In genomic region chr12:21879312-21879711, GRCh38 we compare ENCODE assay signal across 18 cellular contexts.
DNase-seq lines count a peak whose midpoint lies in the region; ATAC-seq, FAIRE-seq and TF ChIP-seq lines count a peak whose summit lies in the region.
"Had no signal": no experiment of that assay in that cellular context is flagged by ENCODE, and none has a peak within 500 bp of the region (broad histone marks: within the 10 kb centered on the region; RNA-seq: fewer than 3 reads in every experiment).

No MANE protein-coding gene starts in this region.

- WGBS in IMR-90 (ENCODE audit: extremely low coverage in 2 of 2, insufficient read length in 1 of 2), 2 experiments: no CpG with 5 or more reads among the region's 1 CpG
- WGBS in HepG2 (ENCODE audit: low lambda C conversion rate): 0% methylated on average over 1 of the region's 1 CpG

- BruUV-seq in IMR-90 (replicated peaks; lab: Mats Ljungman, UMichigan) (no TSS peak), HepG2 (replicated peaks; lab: Mats Ljungman, UMichigan) (no TSS peak)

- no peak overlapping the region for H4K5ac ChIP-seq in IMR-90 (ENCODE audit: low read depth, low read length)

- no peaks in the 10 kb centered on the region for H4K20me1 ChIP-seq in IMR-90 (ENCODE audit: insufficient read depth, low read length)
- H4K20me1 ChIP-seq in HepG2 (ENCODE audit: insufficient read depth, low read length): no peaks in the 10 kb centered on the region

- H3K79me1 ChIP-seq in IMR-90 (ENCODE audit: low read depth in 1 of 2, low read length in 2 of 2): no peaks in the 10 kb centered on the region

- no peak for ATAC-seq in IMR-90 (ENCODE audit: low read depth)
- no peak for ATAC-seq in HepG2
- ATAC-seq in natural killer cell treated with Interleukin-12 subunit alpha and Interleukin-12 subunit beta and Interleukin-15 and Interleukin-18, amount 100 ng/mL, for 72 hours: no peak
- no peak for ATAC-seq in GM21576 (IDR thresholded peaks at IDR 0.05; ENCODE audit: unreplicated experiment)
- ATAC-seq: HCT116 had no signal

- H3K27me3 ChIP-seq in IMR-90 (ENCODE audit: control insufficient read depth, insufficient read depth, low read length) (no peaks in the 10 kb centered on the region), HepG2 (ENCODE audit: control insufficient read depth in 1 of 2, insufficient read depth in 2 of 2, low read length in 2 of 2) (no peaks in the 10 kb centered on the region)

- H2BK20ac ChIP-seq in IMR-90 (ENCODE audit: low read depth, low read length): no peak overlapping the region

- H3K4me3 Mint-ChIP-seq in natural killer cell treated with Interleukin-12 subunit alpha and Interleukin-12 subunit beta and Interleukin-15 and Interleukin-18, amount 100 ng/mL, for 72 hours: no peak overlapping the region
- H3K4me3 Mint-ChIP-seq: B cell; CD4-positive, alpha-beta memory T cell had no signal

- no peaks in the 10 kb centered on the region for H3K79me2 ChIP-seq in HepG2 (ENCODE audit: insufficient read depth, low read length)

- TF ChIP-seq CTCF in IMR-90 (conservative IDR thresholded peaks at IDR 0.05; ENCODE audit: low read depth, low read length): no peak
- no peak for TF ChIP-seq CTCF in HepG2 (CRISPR knock-in tag; IDR thresholded peaks at IDR 0.05)

- no peaks in the 10 kb centered on the region for H3K36me3 Mint-ChIP-seq in natural killer cell treated with Interleukin-12 subunit alpha and Interleukin-12 subunit beta and Interleukin-15 and Interleukin-18, amount 100 ng/mL, for 72 hours
- H3K36me3 Mint-ChIP-seq: CD4-positive, alpha-beta memory T cell had no signal

- no peak overlapping the region for H2AK5ac ChIP-seq in IMR-90 (ENCODE audit: low read depth, low read length)

- no peak overlapping the region for H4K91ac ChIP-seq in IMR-90 (ENCODE audit: insufficient read depth, low read depth, low read length)

- FAIRE-seq in HepG2 (lab: Jason Lieb, UNC): no peak
- no peak for FAIRE-seq in GM12891 (lab: Jason Lieb, UNC)
- FAIRE-seq: A204.1, H54, HTR-8/SVneo had no signal

- TF ChIP-seq EP300 in HepG2 (IDR thresholded peaks at IDR 0.05; ENCODE audit: low read depth in 2 of 2, low read length in 2 of 2) (no peak), HepG2 (CRISPR knock-in tag; IDR thresholded peaks at IDR 0.05; ENCODE audit: borderline replicate concordance) (no peak)

- no peak for TF ChIP-seq POLR2A in IMR-90 (IDR thresholded peaks at IDR 0.05; ENCODE audit: low read depth, low read length)
- TF ChIP-seq POLR2A in HepG2 (IDR thresholded peaks at IDR 0.05; ENCODE audit: insufficient read depth in 1 of 2, low read depth in 2 of 2, low read length in 2 of 2): no peak
- TF ChIP-seq POLR2A in GM12891 (IDR thresholded peaks at IDR 0.05; ENCODE audit: low read depth, low read length): no peak

- H2BK5ac ChIP-seq in IMR-90 (ENCODE audit: low read depth, low read length, poor library complexity, severe bottlenecking): no peak overlapping the region

- no peaks in the 10 kb centered on the region for H3K4me1 Mint-ChIP-seq in natural killer cell treated with Interleukin-12 subunit alpha and Interleukin-12 subunit beta and Interleukin-15 and Interleukin-18, amount 100 ng/mL, for 72 hours (ENCODE audit: low read depth in 2 of 2)
- H3K4me1 Mint-ChIP-seq: B cell; CD4-positive, alpha-beta memory T cell had no signal

- H3K27me3 Mint-ChIP-seq in natural killer cell treated with Interleukin-12 subunit alpha and Interleukin-12 subunit beta and Interleukin-15 and Interleukin-18, amount 100 ng/mL, for 72 hours: no peaks in the 10 kb centered on the region
- H3K27me3 Mint-ChIP-seq: B cell had no signal

- POLR2A ChIA-PET in IMR-90 (lab: Charles Lee; ENCODE audit: unreplicated experiment): no interaction called here
- POLR2A ChIA-PET in HepG2 (lab: Yijun Ruan, JAX): no interaction called here

- CTCF ChIA-PET in IMR-90 (lab: Yijun Ruan, JAX) (no interaction called here), HepG2 (lab: Yijun Ruan, JAX; ENCODE audit: low intra/inter-chr PET ratio, low total read pairs) (no interaction called here)

- H3K4me1 ChIP-seq in IMR-90 (ENCODE audit: control insufficient read depth, insufficient read depth, low read length) (no peaks in the 10 kb centered on the region), HepG2 (ENCODE audit: insufficient read depth, low read length) (no peaks in the 10 kb centered on the region)

- H3K56ac ChIP-seq in IMR-90 (ENCODE audit: extremely low read depth, insufficient read depth, low read length): no peak overlapping the region

- no peak overlapping the region for H3K4me3 ChIP-seq in IMR-90 (ENCODE audit: insufficient read depth, low read depth, low read length)
- H3K4me3 ChIP-seq in HepG2 (replicated peaks in 1 of 3; ENCODE audit: insufficient read depth in 1 of 3, low read depth in 2 of 3, low read length in 3 of 3): no peak overlapping the region
- H3K4me3 ChIP-seq: GM23248 had no signal

- H3K14ac ChIP-seq in IMR-90 (replicated peaks; ENCODE audit: low read depth, low read length): no peak overlapping the region

- DNase-seq in IMR-90 (no peak), epithelial cell of prostate (ENCODE audit: low read depth, low spot score) (peak; percentile 3), HepG2 (ENCODE audit: low spot score) (no peak), renal cortical epithelial cell (ENCODE audit: low read depth) (peak; percentile 12), NCI-H69 (lab: John Stamatoyannopoulos, UW) (no peak), GM12891 (ENCODE audit: insufficient read length, low spot score) (no peak)
- no peak for DNase-seq in natural killer cell treated with Interleukin-12 subunit alpha and Interleukin-12 subunit beta and Interleukin-15 and Interleukin-18, amount 100 ng/mL, for 72 hours (ENCODE audit: low spot score)
- DNase-seq: CD4-positive, alpha-beta memory T cell; DND-41; GDM1; GM23248 had no signal

- H3K4me2 ChIP-seq in IMR-90 (ENCODE audit: low read depth, low read length): no peak overlapping the region
- no peak overlapping the region for H3K4me2 ChIP-seq in HepG2 (ENCODE audit: low read depth, low read length)

- H3K27ac ChIP-seq in IMR-90 (ENCODE audit: insufficient read depth, low read length) (no peak overlapping the region), epithelial cell of prostate (no peak overlapping the region), HepG2 (ENCODE audit: extremely low read length, insufficient read depth, low read length) (no peak overlapping the region)
- H3K27ac ChIP-seq: C4-2B, GM23248 had no signal

- no peaks in the 10 kb centered on the region for H3K9me1 ChIP-seq in IMR-90 (ENCODE audit: insufficient read depth, low read length)

- no peak overlapping the region for H3K18ac ChIP-seq in IMR-90 (ENCODE audit: low read depth, low read length)

- in situ Hi-C loops in IMR-90 (cut with MboI; ENCODE audit: low sequenced_read_pairs): no loop called here
- in situ Hi-C loops in HepG2 (cut with HindIII; ENCODE audit: extremely low pct_ligation_motif_present, low pct_unique_long_range_greater_than_20kb): no loop called here

- H2BK15ac ChIP-seq in IMR-90 (ENCODE audit: low read depth, low read length): no peak overlapping the region

- H4K8ac ChIP-seq in IMR-90 (ENCODE audit: low read depth in 2 of 2, low read length in 2 of 2): no peak overlapping the region

- no peak overlapping the region for H3K9ac ChIP-seq in IMR-90 (ENCODE audit: low read depth, low read length)
- no peak overlapping the region for H3K9ac ChIP-seq in HepG2 (ENCODE audit: insufficient read depth, low read depth, low read length)
- H3K9ac ChIP-seq: GM23248 had no signal

- no peak overlapping the region for H2AFZ ChIP-seq in IMR-90 (replicated peaks; ENCODE audit: low read length, poor library complexity)
- no peak overlapping the region for H2AFZ ChIP-seq in HepG2 (ENCODE audit: low read length)
- H2AFZ ChIP-seq: GM23248 had no signal

- H2AK9ac ChIP-seq in IMR-90 (replicated peaks; ENCODE audit: low read depth, low read length, poor library complexity): no peak overlapping the region

- dilution Hi-C loops in IMR-90 (cut with HindIII; ENCODE audit: low sequenced_read_pairs, unreplicated experiment): no loop called here

- peaks cover 14% of the 10 kb centered on the region for H3K9me3 Mint-ChIP-seq in natural killer cell treated with Interleukin-12 subunit alpha and Interleukin-12 subunit beta and Interleukin-15 and Interleukin-18, amount 100 ng/mL, for 72 hours
- H3K9me3 Mint-ChIP-seq: CD4-positive, alpha-beta memory T cell had no signal

- no peak for TF ChIP-seq RAD21 in IMR-90 (IDR thresholded peaks at IDR 0.05; ENCODE audit: low read length)
- TF ChIP-seq RAD21 in HepG2 (CRISPR knock-in tag; IDR thresholded peaks at IDR 0.05): no peak

- intact Hi-C loops in IMR-90 (cut with micrococcal nuclease) (no loop called here), HepG2 (cut with micrococcal nuclease; ENCODE audit: unreplicated experiment) (no loop called here)

- no peak overlapping the region for H3K4ac ChIP-seq in IMR-90 (ENCODE audit: low read depth, low read length)

- no peaks in the 10 kb centered on the region for H3K36me3 ChIP-seq in IMR-90 (ENCODE audit: control insufficient read depth, insufficient read depth, low read length)
- H3K36me3 ChIP-seq in HepG2 (replicated peaks in 1 of 2; ENCODE audit: control insufficient read depth in 1 of 2, insufficient read depth in 2 of 2, low read length in 2 of 2): no peaks in the 10 kb centered on the region

- no peaks in the 10 kb centered on the region for H3K9me3 ChIP-seq in IMR-90 (ENCODE audit: control insufficient read depth, insufficient read depth, low read length)
- H3K9me3 ChIP-seq in HepG2 (ENCODE audit: low read length): no peaks in the 10 kb centered on the region

- H3K23ac ChIP-seq in IMR-90 (ENCODE audit: low read depth, low read length): no peak overlapping the region

- no peak overlapping the region for H2BK120ac ChIP-seq in IMR-90 (ENCODE audit: low read depth, low read length)

- H3K27ac Mint-ChIP-seq in natural killer cell treated with Interleukin-12 subunit alpha and Interleukin-12 subunit beta and Interleukin-15 and Interleukin-18, amount 100 ng/mL, for 72 hours: no peak overlapping the region
- H3K27ac Mint-ChIP-seq: B cell; CD4-positive, alpha-beta memory T cell had no signal

TF ChIP-seq in IMR-90, 13 proteins besides CTCF, POLR2A, EP300 and RAD21 (continues in another document):
- TF ChIP-seq CEBPB (IDR thresholded peaks at IDR 0.05; ENCODE audit: low read depth, low read length): 0 out of 2 replicates have a peak, but pooled peaks have one; percentile 25
- TF ChIP-seq RCOR1 (IDR thresholded peaks at IDR 0.05; ENCODE audit: insufficient replicate concordance, low read length): no peak
- no peak for TF ChIP-seq FOS (IDR thresholded peaks at IDR 0.05; ENCODE audit: low read depth, low read length)

TF ChIP-seq in HepG2, 621 proteins besides CTCF, POLR2A, EP300 and RAD21:
- no peak for TF ChIP-seq PPARG (CRISPR knock-in tag; conservative IDR thresholded peaks at IDR 0.05)
- peak; percentile 70 for TF ChIP-seq CEBPB (IDR thresholded peaks at IDR 0.05; ENCODE audit: borderline replicate concordance, low read depth, low read length)

TF ChIP-seq in GM12891, 5 proteins besides CTCF, POLR2A, EP300 and RAD21:
- TF ChIP-seq PAX5 (IDR thresholded peaks at IDR 0.05; ENCODE audit: insufficient read depth, low read length, severe bottlenecking): no peak
- TF ChIP-seq POU2F2 (IDR thresholded peaks at IDR 0.05; ENCODE audit: low read depth, low read length): no peak
- no peak for TF ChIP-seq SPI1 (IDR thresholded peaks at IDR 0.05; ENCODE audit: low read depth, low read length)
- TF ChIP-seq POLR2AphosphoS5 (IDR thresholded peaks at IDR 0.05; ENCODE audit: low read depth, low read length): no peak
- no peak for TF ChIP-seq TAF1 (IDR thresholded peaks at IDR 0.05; ENCODE audit: low read depth, low read length)

Comparison
In these comparisons a context has a peak if more than half of its experiments do, and no peak if none do; other contexts are left out.
1. DNase-seq: peak in epithelial cell of prostate (single experiment) and renal cortical epithelial cell (single experiment); none in IMR-90 (single experiment), HepG2 (single experiment), NCI-H69 (single experiment), natural killer cell treated with Interleukin-12 subunit alpha and Interleukin-12 subunit beta and Interleukin-15 and Interleukin-18, amount 100 ng/mL, for 72 hours (single experiment) and GM12891 (single experiment).